Comparison of ENCODE assay signal across 8 cellular contexts in the genomic region with DNA sequence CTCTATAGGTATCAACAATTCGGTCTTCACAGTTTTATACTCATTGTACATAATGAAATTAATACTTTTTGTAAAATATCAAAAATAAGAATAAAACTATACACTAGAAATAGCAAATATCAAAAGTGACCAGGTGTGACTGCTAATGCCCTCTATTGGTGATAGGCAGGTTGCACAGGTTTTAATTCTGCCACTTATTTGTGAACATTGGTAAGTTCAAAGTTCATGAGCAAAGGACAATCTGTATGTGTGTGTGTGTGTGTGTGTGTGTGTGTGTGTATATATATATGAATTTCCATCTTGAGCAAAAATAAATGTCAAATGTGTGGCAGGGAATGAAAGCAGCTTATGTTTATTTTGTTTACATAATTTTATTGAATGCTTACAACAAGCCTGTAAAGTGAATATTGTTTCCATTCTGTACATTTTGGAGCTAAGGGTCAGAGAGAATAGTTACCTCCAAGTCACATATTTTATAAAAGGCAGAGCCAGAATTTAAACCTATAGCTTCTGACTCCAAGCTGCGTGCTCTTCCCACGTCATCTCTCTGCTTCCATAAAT.
DNase-seq lines count a peak whose midpoint lies in the region; ATAC-seq, FAIRE-seq and TF ChIP-seq lines count a peak whose summit lies in the region.

No MANE protein-coding gene starts in this region.

- H2AFZ ChIP-seq in HCT116 (ENCODE audit: low read depth, low read length, poor library complexity, severe bottlenecking) (no peak overlapping the region), HepG2 (ENCODE audit: low read length) (no peak overlapping the region)

- H3K36me3 ChIP-seq in HCT116 (ENCODE audit: control insufficient read depth in 1 of 2, insufficient read depth in 2 of 2, low read length in 2 of 2) (no peaks in the 10 kb centered on the region), HepG2 (replicated peaks in 1 of 2; ENCODE audit: control insufficient read depth in 1 of 2, insufficient read depth in 2 of 2, low read length in 2 of 2) (no peaks in the 10 kb centered on the region)

- H3K4me2 ChIP-seq in HCT116 (ENCODE audit: low read length) (no peak overlapping the region), HepG2 (ENCODE audit: low read depth, low read length) (no peak overlapping the region)

- H3K9me3 ChIP-seq in HCT116 (ENCODE audit: control insufficient read depth in 1 of 2, insufficient read depth in 1 of 2, low read depth in 1 of 2, low read length in 2 of 2) (no peaks in the 10 kb centered on the region), HepG2 (ENCODE audit: low read length) (no peaks in the 10 kb centered on the region)

- peak; percentile 39 for DNase-seq in HCT116 (ENCODE audit: low read depth, low spot score)
- peak; percentile 29 for DNase-seq in RPMI8226
- DNase-seq in HepG2 (ENCODE audit: low spot score) = peak; percentile 62
- no peak for DNase-seq in head of caudate nucleus
- DNase-seq in activated naive CD4-positive, alpha-beta T cell (lab: John Stamatoyannopoulos, UW) = no peak
- DNase-seq in DMS153 (lab: John Stamatoyannopoulos, UW) = no peak
- DNase-seq in immature natural killer cell = no peak

- in situ Hi-C loops in HepG2 (cut with HindIII; ENCODE audit: extremely low pct_ligation_motif_present, low pct_unique_long_range_greater_than_20kb) = no loop called here

- H3K27ac ChIP-seq in HCT116 (ENCODE audit: low read depth, low read length) (no peak overlapping the region), HepG2 (ENCODE audit: extremely low read length, insufficient read depth, low read length) (no peak overlapping the region)

- ATAC-seq in HCT116 (peak; percentile 73; the same call in 1 of the 2 replicates), HepG2 (peak; percentile 52)

- H3K27me3 ChIP-seq in HCT116 (ENCODE audit: insufficient read depth, low read length) = no peaks in the 10 kb centered on the region
- no peaks in the 10 kb centered on the region; a peak in 1 of 5 replicates for H3K27me3 ChIP-seq in HepG2 (ENCODE audit: control insufficient read depth in 1 of 2, insufficient read depth in 2 of 2, low read length in 2 of 2)

- no peak overlapping the region for H3K4me3 Mint-ChIP-seq in immature natural killer cell

- TF ChIP-seq EP300 in HepG2 (IDR thresholded peaks at IDR 0.05; ENCODE audit: low read depth in 2 of 2, low read length in 2 of 2) (no peak), HepG2 (CRISPR knock-in tag; IDR thresholded peaks at IDR 0.05; ENCODE audit: borderline replicate concordance) (no peak)

- BruUV-seq in HCT116 (replicated peaks; lab: Mats Ljungman, UMichigan) = no TSS peak
- BruUV-seq in HepG2 (replicated peaks; lab: Mats Ljungman, UMichigan) = no TSS peak

- RAD21 ChIA-PET in HCT116 (lab: Charles Lee; ENCODE audit: low non-redundant PET in 1 of 2, low total read pairs in 2 of 2, uncharacterized antibody in 2 of 2, unreplicated experiment in 2 of 2) = no interaction called here

- no peaks in the 10 kb centered on the region for H3K4me1 Mint-ChIP-seq in immature natural killer cell

- no peaks in the 10 kb centered on the region for H3K79me2 ChIP-seq in HCT116 (ENCODE audit: insufficient read depth, low read length)
- no peaks in the 10 kb centered on the region for H3K79me2 ChIP-seq in HepG2 (ENCODE audit: insufficient read depth, low read length)

- no peak for FAIRE-seq in HepG2 (lab: Jason Lieb, UNC)

- H4K20me1 ChIP-seq in HCT116 (ENCODE audit: insufficient read depth) = no peaks in the 10 kb centered on the region
- H4K20me1 ChIP-seq in HepG2 (ENCODE audit: insufficient read depth, low read length) = no peaks in the 10 kb centered on the region

- no peak overlapping the region for H3K9ac ChIP-seq in HCT116 (ENCODE audit: low read length)
- no peak overlapping the region for H3K9ac ChIP-seq in HepG2 (ENCODE audit: insufficient read depth, low read depth, low read length)

- no peak for TF ChIP-seq POLR2A in HCT116 (IDR thresholded peaks at IDR 0.05; ENCODE audit: borderline replicate concordance, extremely low read depth, insufficient read depth, insufficient read length)
- no peak for TF ChIP-seq POLR2A in HepG2 (IDR thresholded peaks at IDR 0.05; ENCODE audit: insufficient read depth in 1 of 2, low read depth in 2 of 2, low read length in 2 of 2)

- CTCF ChIA-PET in HCT116 (lab: Charles Lee) (interaction anchor here (0.7 to 1.6 kb wide), 4 partner anchors 8 to 374 kb away, joined by 3 to 6 read pairs (median 4); no protein-coding TSS in a partner anchor), HepG2 (lab: Yijun Ruan, JAX; ENCODE audit: low intra/inter-chr PET ratio, low total read pairs) (no interaction called here)

- H3K9me3 Mint-ChIP-seq in immature natural killer cell = peaks cover 5 to 19% (median 12%) of the 10 kb centered on the region in 6 donors

- POLR2A ChIA-PET in HCT116 (lab: Charles Lee) (no interaction called here), HepG2 (lab: Yijun Ruan, JAX) (no interaction called here)

- H3K27me3 Mint-ChIP-seq in immature natural killer cell (ENCODE audit: low read depth in 3 of 3) = no peaks in the 10 kb centered on the region

- WGBS in HepG2 (ENCODE audit: low lambda C conversion rate) = 54% methylated on average over 3 of the region's 3 CpGs

- TF ChIP-seq CTCF in GM12875 (IDR thresholded peaks at IDR 0.05; ENCODE audit: borderline replicate concordance, insufficient read depth, low read depth, low read length) (peak; percentile 49; the same call in 1 of the 2 replicates), HCT116 (IDR thresholded peaks at IDR 0.05 in 2 of 3, conservative IDR thresholded peaks at IDR 0.05 in 1 of 3; ENCODE audit: borderline replicate concordance in 1 of 3, insufficient read depth in 1 of 3, low read depth in 2 of 3, low read length in 2 of 3) (peak; percentile 30 to 65 (median 54); a peak in 5 of 6 replicates), HepG2 (CRISPR knock-in tag; IDR thresholded peaks at IDR 0.05) (peak; percentile 61)

- intact Hi-C loops in HCT116 (cut with micrococcal nuclease) = loop anchor here (2.0 kb wide), 1 partner anchor 477 kb away; no protein-coding TSS in a partner anchor
- intact Hi-C loops in HepG2 (cut with micrococcal nuclease; ENCODE audit: unreplicated experiment) = loop anchor here (2.0 to 5.0 kb wide), 3 partner anchors 199 to 477 kb away; no protein-coding TSS in a partner anchor
- intact Hi-C loops in head of caudate nucleus (cut with DNase I) = no loop called here

- no peak overlapping the region for H3K4me3 ChIP-seq in GM12875 (ENCODE audit: low read depth, low read length)
- no peak overlapping the region for H3K4me3 ChIP-seq in HCT116 (replicated peaks in 1 of 2; ENCODE audit: low read depth in 1 of 2, low read length in 2 of 2)
- no peak overlapping the region for H3K4me3 ChIP-seq in HepG2 (replicated peaks in 1 of 3; ENCODE audit: insufficient read depth in 1 of 3, low read depth in 2 of 3, low read length in 3 of 3)

- TF ChIP-seq RAD21 in HCT116 (IDR thresholded peaks at IDR 0.05; ENCODE audit: low read depth) (peak; percentile 46), HepG2 (CRISPR knock-in tag; IDR thresholded peaks at IDR 0.05) (no peak)

- no peaks in the 10 kb centered on the region for H3K9me2 ChIP-seq in HCT116 (ENCODE audit: insufficient read depth)

- no peak overlapping the region for H3K27ac Mint-ChIP-seq in immature natural killer cell

- no peaks in the 10 kb centered on the region for H3K36me3 Mint-ChIP-seq in immature natural killer cell

- H3K4me1 ChIP-seq in HCT116 (ENCODE audit: control insufficient read depth in 1 of 2, insufficient read depth in 2 of 2, low read length in 2 of 2) (no peaks in the 10 kb centered on the region), HepG2 (ENCODE audit: insufficient read depth, low read length) (no peaks in the 10 kb centered on the region)

TF ChIP-seq in HCT116, 20 proteins besides CTCF, POLR2A, EP300 and RAD21 (continues in another document):
- no peak for TF ChIP-seq ZBTB33 (IDR thresholded peaks at IDR 0.05; ENCODE audit: extremely low read depth, insufficient replicate concordance, low read length)
- TF ChIP-seq, protein P1, sequence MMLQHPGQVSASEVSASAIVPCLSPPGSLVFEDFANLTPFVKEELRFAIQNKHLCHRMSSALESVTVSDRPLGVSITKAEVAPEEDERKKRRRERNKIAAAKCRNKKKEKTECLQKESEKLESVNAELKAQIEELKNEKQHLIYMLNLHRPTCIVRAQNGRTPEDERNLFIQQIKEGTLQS (IDR thresholded peaks at IDR 0.05) = no peak

TF ChIP-seq in HepG2, 621 proteins besides CTCF, POLR2A, EP300 and RAD21 (continues in another document):
- TF ChIP-seq LCORL (IDR thresholded peaks at IDR 0.05) = 0 out of 2 replicates have a peak, but pooled peaks have one; percentile 45
- TF ChIP-seq LCORL (CRISPR knock-in tag; IDR thresholded peaks at IDR 0.05) = no peak
- TF ChIP-seq HNF1A (IDR thresholded peaks at IDR 0.05; ENCODE audit: low read depth) = no peak
- TF ChIP-seq HNF1A (CRISPR knock-in tag; IDR thresholded peaks at IDR 0.05; ENCODE audit: borderline replicate concordance) = no peak

Comparison
In these comparisons a context has a peak if more than half of its experiments do, and no peak if none do; other contexts are left out.
1. DNase-seq: peak in HCT116 (single experiment), RPMI8226 (single experiment) and HepG2 (single experiment); none in head of caudate nucleus (0 of 42), activated naive CD4-positive, alpha-beta T cell (0 of 4), DMS153 (single experiment) and immature natural killer cell (0 of 3).
2. Peak in every context shown above with its lines, with median percentiles within 50 percentile points of each other: CTCF ChIP-seq.